In genomic region chr2:95006661-95007060, GRCh38 we compare ENCODE assay signal across 27 cellular contexts. TPM values are rescaled to one million over a fixed set of nuclear protein-coding genes. Genes with fewer than 3 reads are reported as not detected.
"Had no signal": no experiment of that assay in that cellular context is flagged by ENCODE, and none has a peak within 500 bp of the region (broad histone marks: within the 10 kb centered on the region; RNA-seq: fewer than 3 reads in every experiment).

No MANE protein-coding gene starts in this region.

- H3K27me3 ChIP-seq: colonic mucosa, upper lobe of left lung, vagina had no signal

- H3K9me3 Mint-ChIP-seq: activated naive CD8-positive, alpha-beta T cell treated with anti-CD3 and anti-CD28 coated beads for 36 hours; mesothelial cell of epicardium; naive thymus-derived CD4-positive, alpha-beta T cell; neural crest cell; stimulated activated effector memory CD8-positive, alpha-beta T cell treated with anti-CD3 and anti-CD28 coated beads, Interleukin-12 subunit alpha, Interleukin-12 subunit beta, amount 100 ng/mL, for 72 hours; stimulated activated naive CD8-positive, alpha-beta T cell treated with anti-CD3 and anti-CD28 coated beads, Interleukin-15, Interleukin-2, amounts not matched to agents 100 ng/mL and 50 ng/mL, for 24 hours; T-cell had no signal

- H3K9me3 ChIP-seq: colonic mucosa, esophagus squamous epithelium, upper lobe of left lung, vagina had no signal

- H3K4me3 Mint-ChIP-seq: activated naive CD8-positive, alpha-beta T cell treated with anti-CD3 and anti-CD28 coated beads for 36 hours; mesothelial cell of epicardium; naive thymus-derived CD4-positive, alpha-beta T cell; neural crest cell; stimulated activated effector memory CD8-positive, alpha-beta T cell treated with anti-CD3 and anti-CD28 coated beads, Interleukin-12 subunit alpha, Interleukin-12 subunit beta, amount 100 ng/mL, for 72 hours; stimulated activated naive CD8-positive, alpha-beta T cell treated with anti-CD3 and anti-CD28 coated beads, Interleukin-15, Interleukin-2, amounts not matched to agents 100 ng/mL and 50 ng/mL, for 24 hours; T-cell had no signal

- H3K27me3 Mint-ChIP-seq: stimulated activated naive CD8-positive, alpha-beta T cell treated with anti-CD3 and anti-CD28 coated beads, Interleukin-15, Interleukin-2, amounts not matched to agents 100 ng/mL and 50 ng/mL, for 24 hours had no signal

- H3K4me1 Mint-ChIP-seq: mesothelial cell of epicardium had no signal

- H3K27ac Mint-ChIP-seq: activated naive CD8-positive, alpha-beta T cell treated with anti-CD3 and anti-CD28 coated beads for 36 hours; mesothelial cell of epicardium; naive thymus-derived CD4-positive, alpha-beta T cell; stimulated activated effector memory CD8-positive, alpha-beta T cell treated with anti-CD3 and anti-CD28 coated beads, Interleukin-12 subunit alpha, Interleukin-12 subunit beta, amount 100 ng/mL, for 72 hours; stimulated activated naive CD8-positive, alpha-beta T cell treated with anti-CD3 and anti-CD28 coated beads, Interleukin-15, Interleukin-2, amounts not matched to agents 100 ng/mL and 50 ng/mL, for 24 hours; T-cell had no signal

- H3K36me3 Mint-ChIP-seq: activated naive CD8-positive, alpha-beta T cell treated with anti-CD3 and anti-CD28 coated beads for 36 hours; mesothelial cell of epicardium; stimulated activated effector memory CD8-positive, alpha-beta T cell treated with anti-CD3 and anti-CD28 coated beads, Interleukin-12 subunit alpha, Interleukin-12 subunit beta, amount 100 ng/mL, for 72 hours; T-cell had no signal

- DNase-seq: activated CD4-positive, alpha-beta T cell treated with anti-CD3 and anti-CD28 coated beads for 4 hours; activated CD4-positive, alpha-beta T cell treated with anti-CD3 and anti-CD28 coated beads, Interleukin-2, amount 50 U/mL, for 48 hours; activated CD8-positive, alpha-beta memory T cell treated with anti-CD3 and anti-CD28 coated beads for 24 hours; activated effector memory CD4-positive, alpha-beta T cell treated with Interleukin-2 at 50 U/mL for 16 hours; activated naive CD4-positive, alpha-beta T cell treated with Interleukin-2 at 50 U/mL for 16 hours; activated naive CD8-positive, alpha-beta T cell treated with anti-CD3 and anti-CD28 coated beads for 36 hours; amniotic stem cell; colonic mucosa; effector CD8-positive, alpha-beta T cell; esophagus squamous epithelium; left colon; naive thymus-derived CD4-positive, alpha-beta T cell; stimulated activated CD4-positive, alpha-beta T cell treated with anti-CD3 and anti-CD28 coated beads, Interleukin-4, amount 100 ng/mL, for 24 hours; substantia nigra; T-cell; upper lobe of left lung had no signal

- H3K36me3 ChIP-seq: colonic mucosa, esophagus squamous epithelium, upper lobe of left lung, vagina had no signal

- H3K27ac ChIP-seq: colonic mucosa, epithelial cell of prostate, esophagus squamous epithelium, skin epidermis, upper lobe of left lung, vagina had no signal

- H3K4me1 ChIP-seq: colonic mucosa, esophagus squamous epithelium, upper lobe of left lung, vagina had no signal

- H3K4me3 ChIP-seq: colonic mucosa, esophagus squamous epithelium, skin epidermis, upper lobe of left lung, vagina had no signal

- ATAC-seq: left colon; naive thymus-derived CD4-positive, alpha-beta T cell; sciatic nerve; stimulated activated effector memory CD8-positive, alpha-beta T cell treated with anti-CD3 and anti-CD28 coated beads, Interleukin-12 subunit alpha, Interleukin-12 subunit beta, amount 100 ng/mL, for 72 hours; T-cell had no signal

RNA-seq across cellular contexts. Expression of gene MAL, which starts 18.8 kb away (rescaled TPM):
- total RNA-seq: dermis microvascular lymphatic vessel endothelial cell, frontal cortex, mesothelial cell of epicardium, osteoblast had no signal
